ENCODE assay signal across 18 cellular contexts in the genomic region with DNA sequence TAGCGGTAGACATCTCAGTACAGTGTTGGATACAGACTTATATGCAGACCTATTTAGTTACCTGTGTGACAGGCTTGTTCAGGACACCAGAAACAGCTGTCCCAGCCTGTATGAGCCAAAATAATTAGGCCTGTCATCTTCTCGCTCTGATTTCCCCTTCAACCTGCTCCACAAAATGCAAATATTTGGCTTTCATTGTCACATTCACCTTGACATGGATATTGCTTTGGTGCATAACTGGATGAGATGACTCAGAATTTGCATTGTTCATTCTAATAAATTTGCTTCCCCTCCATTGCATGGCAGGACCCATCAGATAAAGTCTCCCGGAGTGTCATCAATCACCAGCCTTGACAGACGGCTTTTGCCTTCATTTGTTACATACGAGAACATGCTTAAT.
A peak's percentile ranks its signal among the peaks of the same experiment; 100 is the strongest.
DNase-seq lines count a peak whose midpoint lies in the region; ATAC-seq and TF ChIP-seq lines count a peak whose summit lies in the region.
"Had no signal": no experiment of that assay in that cellular context is flagged by ENCODE, and none has a peak within 500 bp of the region (broad histone marks: within the 10 kb centered on the region; RNA-seq: fewer than 3 reads in every experiment).

No MANE protein-coding gene starts in this region.

- no peak overlapping the region for H3K4me3 ChIP-seq in endodermal cell (ENCODE audit: low read length)
- H3K4me3 ChIP-seq in WERI-Rb-1 (ENCODE audit: low read depth, low read length), result no peak overlapping the region
- H3K4me3 ChIP-seq: A549, GM23248, HAP-1 had no signal

- no peaks in the 10 kb centered on the region for H3K4me1 ChIP-seq in endodermal cell (ENCODE audit: control insufficient read depth, insufficient read depth, low read length)
- H3K4me1 ChIP-seq: A549, Caco-2 had no signal

- H3K9ac ChIP-seq in endodermal cell (ENCODE audit: extremely low read depth, low read length, poor library complexity, severe bottlenecking), result no peak overlapping the region
- H3K9ac ChIP-seq: GM23248 had no signal

- no peaks in the 10 kb centered on the region for H3K36me3 ChIP-seq in endodermal cell (ENCODE audit: control insufficient read depth, insufficient read depth, low read length)
- no peaks in the 10 kb centered on the region for H3K36me3 ChIP-seq in WERI-Rb-1

- H3K4me3 Mint-ChIP-seq in endodermal cell, result no peak overlapping the region
- H3K4me3 Mint-ChIP-seq: CD4-positive, alpha-beta T cell had no signal

- H3K9me3 ChIP-seq in endodermal cell (ENCODE audit: control insufficient read depth, low read length), result no peaks in the 10 kb centered on the region
- peaks cover 4% of the 10 kb centered on the region for H3K9me3 ChIP-seq in WERI-Rb-1 (ENCODE audit: severe bottlenecking)
- H3K9me3 ChIP-seq: A549, Caco-2 had no signal

- peak overlapping the region; percentile 47 for H3K27ac ChIP-seq in endodermal cell (ENCODE audit: low read depth, low read length)
- H3K27ac ChIP-seq in WERI-Rb-1, result no peak overlapping the region
- H3K27ac ChIP-seq: 22Rv1, A549, C4-2B, GM23248, HL-60 had no signal

- TF ChIP-seq CTCF in endodermal cell (conservative IDR thresholded peaks at IDR 0.05) (no peak), WERI-Rb-1 (IDR thresholded peaks at IDR 0.05; ENCODE audit: low read depth, low read length) (no peak)

- no peaks in the 10 kb centered on the region for H3K9me3 Mint-ChIP-seq in endodermal cell
- H3K9me3 Mint-ChIP-seq: CD4-positive, alpha-beta T cell had no signal

- peak; percentile 68 for DNase-seq in DMS153 (lab: John Stamatoyannopoulos, UW)
- no peak for DNase-seq in DMS153 treated with DMSO at 0.1 percent for 48 hours (lab: John Stamatoyannopoulos, UW; ENCODE audit: unreplicated experiment)
- peak; percentile 89 for DNase-seq in NCI-H748 (lab: John Stamatoyannopoulos, UW; ENCODE audit: unreplicated experiment)
- DNase-seq in endodermal cell, result no peak
- DNase-seq in WERI-Rb-1, result no peak
- DNase-seq: AML-193; Caco-2; CD4-positive, alpha-beta T cell; DMS79 treated with DMSO at 0.1 percent for 48 hours; GF-D8; GM23248 had no signal

- 81 to 94% methylated on average over 5 of the region's 5 CpGs for WGBS in endodermal cell (ENCODE audit: insufficient coverage in 1 of 2, insufficient read length in 1 of 2), 2 experiments

- H3K4me1 Mint-ChIP-seq in endodermal cell, result no peaks in the 10 kb centered on the region

- no peaks in the 10 kb centered on the region for H3K36me3 Mint-ChIP-seq in endodermal cell (ENCODE audit: low read depth)

- H3K27me3 ChIP-seq in endodermal cell (ENCODE audit: control insufficient read depth, insufficient read depth, low read length, poor library complexity, severe bottlenecking), result no peaks in the 10 kb centered on the region
- peaks cover 100% of the 10 kb centered on the region for H3K27me3 ChIP-seq in WERI-Rb-1 (ENCODE audit: insufficient read depth, low read depth, severe bottlenecking)

- ATAC-seq in GM19467 (IDR thresholded peaks at IDR 0.05; ENCODE audit: unreplicated experiment) (no peak), HG03457 (IDR thresholded peaks at IDR 0.05; ENCODE audit: unreplicated experiment) (no peak)
- ATAC-seq: A549 had no signal

- no peak overlapping the region for H3K27ac Mint-ChIP-seq in endodermal cell
- H3K27ac Mint-ChIP-seq: CD4-positive, alpha-beta T cell had no signal

- peaks cover 13% of the 10 kb centered on the region for H3K27me3 Mint-ChIP-seq in endodermal cell (ENCODE audit: insufficient read depth)
- H3K27me3 Mint-ChIP-seq: CD4-positive, alpha-beta T cell had no signal

Comparison
In these comparisons a context has a peak if more than half of its experiments do, and no peak if none do; other contexts are left out.
1. DNase-seq: peak in DMS153 (single experiment) and NCI-H748 (single experiment); none in DMS153 treated with DMSO at 0.1 percent for 48 hours (single experiment), endodermal cell (single experiment) and WERI-Rb-1 (single experiment).